In the genomic region with DNA sequence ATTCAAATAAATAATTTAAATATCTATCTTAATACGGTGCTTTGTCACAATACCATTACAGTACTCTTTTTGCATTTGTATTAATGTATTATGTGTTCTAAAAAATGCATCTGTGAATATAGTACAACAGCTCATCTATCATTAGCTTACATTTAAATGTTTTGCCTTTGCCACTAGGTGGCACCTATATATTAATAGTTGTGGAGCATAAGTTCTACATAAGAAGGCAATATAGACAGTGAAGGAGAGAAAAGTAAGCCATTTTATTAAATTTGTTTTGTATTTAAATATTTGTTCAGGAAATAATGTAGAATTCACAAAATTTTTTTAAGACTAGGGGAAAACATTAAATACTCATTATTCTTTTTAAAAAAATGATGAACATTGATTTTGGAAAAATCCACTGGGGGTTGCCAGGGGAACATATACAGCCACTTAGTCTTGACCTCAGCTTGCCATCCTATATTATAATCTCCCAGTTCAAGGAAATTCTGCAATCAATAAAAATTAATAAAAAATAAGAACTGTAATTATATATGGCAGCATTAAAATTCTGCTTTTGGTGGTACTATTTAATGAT, we compare ENCODE assay signal across 10 cellular contexts. TPM values are rescaled to one million over a fixed set of nuclear protein-coding genes. Genes with fewer than 3 reads are reported as not detected.
DNase-seq lines count a peak whose midpoint lies in the region; ATAC-seq lines count a peak whose summit lies in the region.
"Had no signal": no experiment of that assay in that cellular context is flagged by ENCODE, and none has a peak within 500 bp of the region (broad histone marks: within the 10 kb centered on the region; RNA-seq: fewer than 3 reads in every experiment).

No MANE protein-coding gene starts in this region.

- H3K27me3 Mint-ChIP-seq in activated CD4-positive, alpha-beta T cell treated with anti-CD3 and anti-CD28 coated beads, Interleukin-2, amount 10 ng/mL, durations not matched to agents 24 days and 14 days: peaks cover 3% of the 10 kb centered on the region
- H3K27me3 Mint-ChIP-seq: naive thymus-derived CD8-positive, alpha-beta T cell had no signal

- DNase-seq in DMS53 (lab: John Stamatoyannopoulos, UW) (peak; percentile 83), RKO (ENCODE audit: low spot score) (peak; percentile 73), fibroblast of gingiva (ENCODE audit: low read depth) (peak; percentile 29), superior temporal gyrus (ENCODE audit: extremely low spot score) (peak; percentile 62), GF-D8 (lab: John Stamatoyannopoulos, UW) (no peak)
- DNase-seq in activated CD4-positive, alpha-beta T cell treated with anti-CD3 and anti-CD28 coated beads, Interleukin-2, amount 10 ng/mL, durations not matched to agents 24 days and 14 days: no peak

- intact Hi-C loops in activated CD4-positive, alpha-beta T cell treated with anti-CD3 and anti-CD28 coated beads, Interleukin-2, amount 10 ng/mL, durations not matched to agents 24 days and 14 days (cut with micrococcal nuclease): no loop called here

- H3K9me3 Mint-ChIP-seq in activated CD4-positive, alpha-beta T cell treated with anti-CD3 and anti-CD28 coated beads, Interleukin-2, amount 10 ng/mL, durations not matched to agents 24 days and 14 days: no peaks in the 10 kb centered on the region
- H3K9me3 Mint-ChIP-seq: naive thymus-derived CD8-positive, alpha-beta T cell had no signal

- H3K4me3 Mint-ChIP-seq in activated CD4-positive, alpha-beta T cell treated with anti-CD3 and anti-CD28 coated beads, Interleukin-2, amount 10 ng/mL, durations not matched to agents 24 days and 14 days: no peak overlapping the region
- H3K4me3 Mint-ChIP-seq: naive thymus-derived CD8-positive, alpha-beta T cell had no signal

- ATAC-seq in GM19467 (IDR thresholded peaks at IDR 0.05; ENCODE audit: unreplicated experiment): peak; percentile 83
- peak; percentile 85 for ATAC-seq in HG03565 (IDR thresholded peaks at IDR 0.05; ENCODE audit: unreplicated experiment)
- ATAC-seq: naive thymus-derived CD8-positive, alpha-beta T cell had no signal

- no peaks in the 10 kb centered on the region for H3K4me1 Mint-ChIP-seq in activated CD4-positive, alpha-beta T cell treated with anti-CD3 and anti-CD28 coated beads, Interleukin-2, amount 10 ng/mL, durations not matched to agents 24 days and 14 days
- H3K4me1 Mint-ChIP-seq: naive thymus-derived CD8-positive, alpha-beta T cell had no signal

- no peak overlapping the region for H3K27ac Mint-ChIP-seq in activated CD4-positive, alpha-beta T cell treated with anti-CD3 and anti-CD28 coated beads, Interleukin-2, amount 10 ng/mL, durations not matched to agents 24 days and 14 days
- H3K27ac Mint-ChIP-seq: naive thymus-derived CD8-positive, alpha-beta T cell had no signal

- H3K36me3 Mint-ChIP-seq in activated CD4-positive, alpha-beta T cell treated with anti-CD3 and anti-CD28 coated beads, Interleukin-2, amount 10 ng/mL, durations not matched to agents 24 days and 14 days (ENCODE audit: low read depth): no peaks in the 10 kb centered on the region
- H3K36me3 Mint-ChIP-seq: naive thymus-derived CD8-positive, alpha-beta T cell had no signal

RNA-seq across cellular contexts. Expression of a gene that starts 9.8 kb away (rescaled TPM):
- not detected in 2 replicates for total RNA-seq in activated CD4-positive, alpha-beta T cell treated with anti-CD3 and anti-CD28 coated beads, Interleukin-2, amount 10 ng/mL, durations not matched to agents 24 days and 14 days
- total RNA-seq: naive thymus-derived CD8-positive, alpha-beta T cell; SJSA1 had no signal

RNA-seq across cellular contexts. Expression of a gene that starts 59.6 kb away (rescaled TPM):
- not detected in 2 replicates for total RNA-seq in activated CD4-positive, alpha-beta T cell treated with anti-CD3 and anti-CD28 coated beads, Interleukin-2, amount 10 ng/mL, durations not matched to agents 24 days and 14 days
- total RNA-seq: naive thymus-derived CD8-positive, alpha-beta T cell had no signal

Comparison
In these comparisons a context has a peak if more than half of its experiments do, and no peak if none do; other contexts are left out.
1. DNase-seq: peak in DMS53 (single experiment), RKO (single experiment), fibroblast of gingiva (single experiment) and superior temporal gyrus (single experiment); none in activated CD4-positive, alpha-beta T cell treated with anti-CD3 and anti-CD28 coated beads, Interleukin-2, amount 10 ng/mL, durations not matched to agents 24 days and 14 days (single experiment) and GF-D8 (single experiment).